Comparison of ENCODE assay signal across 1 cellular context in genomic region chr4:80542747-80543146, GRCh38.
TF ChIP-seq lines count a peak whose summit lies in the region.

No MANE protein-coding gene starts in this region.

TF ChIP-seq in WTC11, 78 proteins besides CTCF, POLR2A, EP300 and RAD21 (continued from another document):
- TF ChIP-seq, protein P1, sequence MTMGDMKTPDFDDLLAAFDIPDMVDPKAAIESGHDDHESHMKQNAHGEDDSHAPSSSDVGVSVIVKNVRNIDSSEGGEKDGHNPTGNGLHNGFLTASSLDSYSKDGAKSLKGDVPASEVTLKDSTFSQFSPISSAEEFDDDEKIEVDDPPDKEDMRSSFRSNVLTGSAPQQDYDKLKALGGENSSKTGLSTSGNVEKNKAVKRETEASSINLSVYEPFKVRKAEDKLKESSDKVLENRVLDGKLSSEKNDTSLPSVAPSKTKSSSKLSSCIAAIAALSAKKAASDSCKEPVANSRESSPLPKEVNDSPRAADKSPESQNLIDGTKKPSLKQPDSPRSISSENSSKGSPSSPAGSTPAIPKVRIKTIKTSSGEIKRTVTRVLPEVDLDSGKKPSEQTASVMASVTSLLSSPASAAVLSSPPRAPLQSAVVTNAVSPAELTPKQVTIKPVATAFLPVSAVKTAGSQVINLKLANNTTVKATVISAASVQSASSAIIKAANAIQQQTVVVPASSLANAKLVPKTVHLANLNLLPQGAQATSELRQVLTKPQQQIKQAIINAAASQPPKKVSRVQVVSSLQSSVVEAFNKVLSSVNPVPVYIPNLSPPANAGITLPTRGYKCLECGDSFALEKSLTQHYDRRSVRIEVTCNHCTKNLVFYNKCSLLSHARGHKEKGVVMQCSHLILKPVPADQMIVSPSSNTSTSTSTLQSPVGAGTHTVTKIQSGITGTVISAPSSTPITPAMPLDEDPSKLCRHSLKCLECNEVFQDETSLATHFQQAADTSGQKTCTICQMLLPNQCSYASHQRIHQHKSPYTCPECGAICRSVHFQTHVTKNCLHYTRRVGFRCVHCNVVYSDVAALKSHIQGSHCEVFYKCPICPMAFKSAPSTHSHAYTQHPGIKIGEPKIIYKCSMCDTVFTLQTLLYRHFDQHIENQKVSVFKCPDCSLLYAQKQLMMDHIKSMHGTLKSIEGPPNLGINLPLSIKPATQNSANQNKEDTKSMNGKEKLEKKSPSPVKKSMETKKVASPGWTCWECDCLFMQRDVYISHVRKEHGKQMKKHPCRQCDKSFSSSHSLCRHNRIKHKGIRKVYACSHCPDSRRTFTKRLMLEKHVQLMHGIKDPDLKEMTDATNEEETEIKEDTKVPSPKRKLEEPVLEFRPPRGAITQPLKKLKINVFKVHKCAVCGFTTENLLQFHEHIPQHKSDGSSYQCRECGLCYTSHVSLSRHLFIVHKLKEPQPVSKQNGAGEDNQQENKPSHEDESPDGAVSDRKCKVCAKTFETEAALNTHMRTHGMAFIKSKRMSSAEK (CRISPR knock-in tag; IDR thresholded peaks at IDR 0.05; ENCODE audit: borderline replicate concordance), result no peak
- TF ChIP-seq, protein P2, sequence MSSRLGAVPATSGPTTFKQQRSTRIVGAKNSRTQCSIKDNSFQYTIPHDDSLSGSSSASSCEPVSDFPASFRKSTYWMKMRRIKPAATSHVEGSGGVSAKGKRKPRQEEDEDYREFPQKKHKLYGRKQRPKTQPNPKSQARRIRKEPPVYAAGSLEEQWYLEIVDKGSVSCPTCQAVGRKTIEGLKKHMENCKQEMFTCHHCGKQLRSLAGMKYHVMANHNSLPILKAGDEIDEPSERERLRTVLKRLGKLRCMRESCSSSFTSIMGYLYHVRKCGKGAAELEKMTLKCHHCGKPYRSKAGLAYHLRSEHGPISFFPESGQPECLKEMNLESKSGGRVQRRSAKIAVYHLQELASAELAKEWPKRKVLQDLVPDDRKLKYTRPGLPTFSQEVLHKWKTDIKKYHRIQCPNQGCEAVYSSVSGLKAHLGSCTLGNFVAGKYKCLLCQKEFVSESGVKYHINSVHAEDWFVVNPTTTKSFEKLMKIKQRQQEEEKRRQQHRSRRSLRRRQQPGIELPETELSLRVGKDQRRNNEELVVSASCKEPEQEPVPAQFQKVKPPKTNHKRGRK (CRISPR knock-in tag; IDR thresholded peaks at IDR 0.05; ENCODE audit: borderline replicate concordance), result no peak
- TF ChIP-seq E2F5 (CRISPR knock-in tag; IDR thresholded peaks at IDR 0.05) (no peak), ZNF138 (CRISPR knock-in tag; conservative IDR thresholded peaks at IDR 0.05) (no peak)
TF ChIP-seq in WTC11: peak in this region for 0.
